In the genomic region with DNA sequence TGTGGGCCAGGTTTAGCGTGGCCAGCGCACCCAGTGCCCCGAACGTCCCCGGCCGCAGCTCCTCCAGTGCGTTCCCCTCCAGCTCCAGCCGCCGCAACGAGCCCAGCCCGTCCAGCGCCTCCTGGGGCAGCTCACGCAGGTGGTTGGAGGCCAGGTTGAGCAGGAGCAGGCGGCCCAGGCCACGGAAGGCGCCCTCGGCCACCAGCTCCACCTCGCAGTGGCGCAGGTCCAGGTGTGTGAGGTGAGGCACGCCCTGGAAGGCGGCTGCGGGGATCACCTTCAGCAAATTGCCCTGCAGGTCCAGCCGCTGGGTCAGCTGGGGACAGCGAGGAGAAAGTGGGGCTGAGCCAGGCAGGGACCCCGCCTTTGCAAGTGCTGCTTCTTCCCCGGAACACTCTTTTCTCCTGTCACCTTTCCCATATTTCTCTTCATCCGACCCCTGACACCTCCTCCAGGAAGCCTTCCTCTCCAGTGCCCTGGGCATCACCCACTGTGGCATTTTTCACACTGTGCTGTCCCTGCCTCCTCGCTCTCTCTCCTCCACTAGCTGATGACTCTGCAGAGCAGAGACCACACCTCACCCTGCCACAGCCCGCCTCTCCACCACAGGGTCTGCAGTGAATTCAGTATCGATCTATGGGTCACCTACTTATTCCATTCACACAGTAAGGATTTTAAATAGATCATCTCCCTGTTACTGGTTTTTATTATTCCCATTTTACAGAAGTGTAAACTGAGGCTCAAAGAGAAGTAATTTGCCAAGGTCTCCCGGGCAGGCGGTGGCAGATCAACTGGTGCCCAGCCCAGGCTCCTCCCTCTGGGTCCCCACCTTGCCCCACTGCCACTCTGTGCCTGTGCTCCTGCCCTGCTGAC, we compare ENCODE assay signal across 8 cellular contexts. TPM values are rescaled to one million over a fixed set of nuclear protein-coding genes. Genes with fewer than 3 reads are reported as not detected.
DNase-seq lines count a peak whose midpoint lies in the region; ATAC-seq and TF ChIP-seq lines count a peak whose summit lies in the region.

No MANE protein-coding gene starts in this region.

- H3K27me3 ChIP-seq in lower lobe of right lung (ENCODE audit: low read depth), result no peaks in the 10 kb centered on the region
- H3K27me3 ChIP-seq in testis, result no peaks in the 10 kb centered on the region

- ATAC-seq in activated T-cell treated with anti-CD3 and anti-CD28 coated beads, Interleukin-2, amount 50 U/mL, for 72 hours (replicated peaks in 1 of 2), result no peak
- no peak for ATAC-seq in activated naive CD8-positive, alpha-beta T cell treated with anti-CD3 and anti-CD28 coated beads, Interleukin-2, amount 50 U/mL, for 24 hours
- ATAC-seq in lower lobe of right lung, result no peak

- TF ChIP-seq CTCF in lower lobe of right lung (IDR thresholded peaks at IDR 0.05) (no peak), testis (IDR thresholded peaks at IDR 0.05) (no peak)

- H3K27me3 Mint-ChIP-seq in activated T-cell treated with anti-CD3 and anti-CD28 coated beads, Interleukin-2, amount 50 U/mL, for 72 hours (ENCODE audit: low read depth), result no peaks in the 10 kb centered on the region
- H3K27me3 Mint-ChIP-seq in activated naive CD8-positive, alpha-beta T cell treated with anti-CD3 and anti-CD28 coated beads, Interleukin-2, amount 50 U/mL, for 24 hours, result peaks cover 3% of the 10 kb centered on the region

- H3K27ac ChIP-seq in lower lobe of right lung, result peak overlapping the region; percentile 65
- peak overlapping the region in 1 of 2 donors; percentile 29 for H3K27ac ChIP-seq in testis

- peaks cover 0 to 4% of the 10 kb centered on the region in 2 donors for H3K36me3 Mint-ChIP-seq in activated T-cell treated with anti-CD3 and anti-CD28 coated beads, Interleukin-2, amount 50 U/mL, for 72 hours (ENCODE audit: insufficient read depth in 2 of 2)
- no peaks in the 10 kb centered on the region for H3K36me3 Mint-ChIP-seq in activated naive CD8-positive, alpha-beta T cell treated with anti-CD3 and anti-CD28 coated beads, Interleukin-2, amount 50 U/mL, for 24 hours (ENCODE audit: low read depth)

- no peaks in the 10 kb centered on the region for H3K9me3 Mint-ChIP-seq in activated T-cell treated with anti-CD3 and anti-CD28 coated beads, Interleukin-2, amount 50 U/mL, for 72 hours
- no peaks in the 10 kb centered on the region for H3K9me3 Mint-ChIP-seq in activated naive CD8-positive, alpha-beta T cell treated with anti-CD3 and anti-CD28 coated beads, Interleukin-2, amount 50 U/mL, for 24 hours

- H3K4me1 Mint-ChIP-seq in activated T-cell treated with anti-CD3 and anti-CD28 coated beads, Interleukin-2, amount 50 U/mL, for 72 hours (ENCODE audit: low read depth), result peaks cover 13% of the 10 kb centered on the region
- H3K4me1 Mint-ChIP-seq in activated naive CD8-positive, alpha-beta T cell treated with anti-CD3 and anti-CD28 coated beads, Interleukin-2, amount 50 U/mL, for 24 hours, result peaks cover 7% of the 10 kb centered on the region

- no peak for DNase-seq in activated T-cell treated with anti-CD3 and anti-CD28 coated beads, Interleukin-2, amount 50 U/mL, for 72 hours
- no peak for DNase-seq in activated T-cell treated with anti-CD3 and anti-CD28 coated beads, Interleukin-2, amount 50 U/mL, for 1 hour
- DNase-seq in activated naive CD8-positive, alpha-beta T cell treated with anti-CD3 and anti-CD28 coated beads, Interleukin-2, amount 50 U/mL, for 24 hours, result no peak
- DNase-seq in lower lobe of right lung (no peak), testis (no peak), cerebellum (ENCODE audit: low spot score) (no peak), SK-N-DZ (ENCODE audit: low spot score) (no peak)
- no peak for DNase-seq in stimulated activated naive CD4-positive, alpha-beta T cell (lab: John Stamatoyannopoulos, UW)

- 66 to 86% methylated on average over 8 to 28 of the region's 32 CpGs for WGBS in testis, 2 donors

- no peaks in the 10 kb centered on the region for H3K9me3 ChIP-seq in lower lobe of right lung
- no peaks in the 10 kb centered on the region for H3K9me3 ChIP-seq in testis

- no peak for TF ChIP-seq POLR2A in testis (IDR thresholded peaks at IDR 0.05)

- peak overlapping the region; percentile 55 for H3K4me3 ChIP-seq in lower lobe of right lung
- H3K4me3 ChIP-seq in testis, result peak overlapping the region; percentile 50 to 53

- peak overlapping the region; percentile 68 to 81 for H3K4me3 Mint-ChIP-seq in activated T-cell treated with anti-CD3 and anti-CD28 coated beads, Interleukin-2, amount 50 U/mL, for 72 hours
- H3K4me3 Mint-ChIP-seq in activated naive CD8-positive, alpha-beta T cell treated with anti-CD3 and anti-CD28 coated beads, Interleukin-2, amount 50 U/mL, for 24 hours, result peak overlapping the region; percentile 50

- intact Hi-C loops in lower lobe of right lung (cut with DNase I) (no loop called here), testis (cut with DNase I; ENCODE audit: low total_unique reads) (no loop called here)

- H3K27ac Mint-ChIP-seq in activated T-cell treated with anti-CD3 and anti-CD28 coated beads, Interleukin-2, amount 50 U/mL, for 72 hours, result peak overlapping the region; percentile 31
- no peak overlapping the region for H3K27ac Mint-ChIP-seq in activated naive CD8-positive, alpha-beta T cell treated with anti-CD3 and anti-CD28 coated beads, Interleukin-2, amount 50 U/mL, for 24 hours

- peaks cover 25% of the 10 kb centered on the region for H3K4me1 ChIP-seq in lower lobe of right lung
- H3K4me1 ChIP-seq in testis, result peaks cover 10% of the 10 kb centered on the region

- no peaks in the 10 kb centered on the region for H3K36me3 ChIP-seq in lower lobe of right lung
- H3K36me3 ChIP-seq in testis (ENCODE audit: low read depth, missing control alignments), result no peaks in the 10 kb centered on the region

RNA-seq across cellular contexts. Expression of a gene that starts 1.9 kb away (rescaled TPM):
- 1 to 10 TPM in 1 of 2 donors, under 1 TPM in 1; 0.55 to 1.4 TPM for total RNA-seq in activated T-cell treated with anti-CD3 and anti-CD28 coated beads, Interleukin-2, amount 50 U/mL, for 72 hours
- 3.6 TPM for total RNA-seq in lower lobe of right lung
- 10 to 100 TPM in 1 of 2 donors, 1 to 10 TPM in 1; 6.5 to 12.8 TPM for total RNA-seq in testis
- polyA plus RNA-seq in testis (ENCODE audit: insufficient read depth, low read depth, low replicate concordance), result 9.1 TPM
- total RNA-seq in cerebellum, result 2.4 TPM
- polyA plus RNA-seq in SK-N-DZ (2014; cell fraction: cytosol; rRNA removed), result 1.1 and 2.8 TPM in 2 replicates
- polyA plus RNA-seq in SK-N-DZ (2014; cell fraction: nucleus; rRNA removed), result 0.47 and 3.0 TPM in 2 replicates

RNA-seq across cellular contexts. Expression of a gene that starts 33.7 kb away (rescaled TPM):
- 10 to 100 TPM; 21.9 to 25.6 TPM for total RNA-seq in activated T-cell treated with anti-CD3 and anti-CD28 coated beads, Interleukin-2, amount 50 U/mL, for 72 hours
- total RNA-seq in lower lobe of right lung, result 22.8 TPM
- 10 to 100 TPM; 32.8 to 39.7 TPM for total RNA-seq in testis
- polyA plus RNA-seq in testis (ENCODE audit: insufficient read depth, low read depth, low replicate concordance), result 34.6 TPM
- 16.6 TPM for total RNA-seq in cerebellum
- polyA plus RNA-seq in SK-N-DZ (2014; cell fraction: cytosol; rRNA removed), result 24.6 and 28.3 TPM in 2 replicates
- polyA plus RNA-seq in SK-N-DZ (2014; cell fraction: nucleus; rRNA removed), result 30.6 and 40.3 TPM in 2 replicates

RNA-seq across cellular contexts. Expression of a gene that starts 47.2 kb away (rescaled TPM):
- 100 to 1,000 TPM; 162 to 217 TPM for total RNA-seq in activated T-cell treated with anti-CD3 and anti-CD28 coated beads, Interleukin-2, amount 50 U/mL, for 72 hours
- total RNA-seq in lower lobe of right lung (43.8 TPM), testis (100 to 1,000 TPM; 212 to 319 TPM), cerebellum (27.9 TPM)
- polyA plus RNA-seq in testis (ENCODE audit: insufficient read depth, low read depth, low replicate concordance), result 277 TPM
- 96.5 and 99.1 TPM in 2 replicates for polyA plus RNA-seq in SK-N-DZ (2014; cell fraction: cytosol; rRNA removed)
- 87.6 and 101 TPM in 2 replicates for polyA plus RNA-seq in SK-N-DZ (2014; cell fraction: nucleus; rRNA removed)
